Comparison of ENCODE assay signal across 31 cellular contexts in genomic region chr17:46007461-46007965, GRCh38. TPM values are rescaled to one million over a fixed set of nuclear protein-coding genes. Genes with fewer than 3 reads are reported as not detected.
"Had no signal": no experiment of that assay in that cellular context is flagged by ENCODE, and none has a peak within 500 bp of the region (broad histone marks: within the 10 kb centered on the region; RNA-seq: fewer than 3 reads in every experiment).

No MANE protein-coding gene starts in this region.

- H3K36me3 ChIP-seq: ascending aorta, heart left ventricle had no signal

- H3K27ac Mint-ChIP-seq: activated CD4-positive, alpha-beta memory T cell treated with anti-CD3 and anti-CD28 coated beads for 36 hours; activated CD4-positive, alpha-beta T cell treated with anti-CD3 and anti-CD28 coated beads for 36 hours; activated CD4-positive, alpha-beta T cell treated with anti-CD3 and anti-CD28 coated beads, Interleukin-2, amount 10 ng/mL, durations not matched to agents 24 days and 14 days; activated naive CD4-positive, alpha-beta T cell treated with anti-CD3 and anti-CD28 coated beads, Interleukin-2, amount 10 ng/mL, durations not matched to agents 7 days and 5 days; activated naive CD4-positive, alpha-beta T cell treated with anti-CD3 and anti-CD28 coated beads, Interleukin-2, amount 50 U/mL, for 72 hours; activated naive CD8-positive, alpha-beta T cell treated with anti-CD3 and anti-CD28 coated beads, Interleukin-2, amount 10 ng/mL, durations not matched to agents 7 days and 5 days; activated T-cell treated with anti-CD3 and anti-CD28 coated beads, Interleukin-2, amount 50 U/mL, for 24 hours; activated T-cell treated with anti-CD3 and anti-CD28 coated beads, Interleukin-2, amount 50 U/mL, for 72 hours; effector memory CD8-positive, alpha-beta T cell had no signal

- H3K4me3 Mint-ChIP-seq: activated CD4-positive, alpha-beta memory T cell treated with anti-CD3 and anti-CD28 coated beads for 36 hours; activated CD4-positive, alpha-beta T cell treated with anti-CD3 and anti-CD28 coated beads for 36 hours; activated CD4-positive, alpha-beta T cell treated with anti-CD3 and anti-CD28 coated beads, Interleukin-2, amount 10 ng/mL, durations not matched to agents 24 days and 14 days; activated naive CD4-positive, alpha-beta T cell treated with anti-CD3 and anti-CD28 coated beads, Interleukin-2, amount 10 ng/mL, durations not matched to agents 7 days and 5 days; activated naive CD8-positive, alpha-beta T cell treated with anti-CD3 and anti-CD28 coated beads, Interleukin-2, amount 10 ng/mL, durations not matched to agents 7 days and 5 days; activated T-cell treated with anti-CD3 and anti-CD28 coated beads, Interleukin-2, amount 50 U/mL, for 24 hours; activated T-cell treated with anti-CD3 and anti-CD28 coated beads, Interleukin-2, amount 50 U/mL, for 72 hours; brain; central memory CD8-positive, alpha-beta T cell; effector memory CD8-positive, alpha-beta T cell had no signal

- H3K4me3 ChIP-seq: ascending aorta, heart left ventricle had no signal

- DNase-seq: activated CD4-positive, alpha-beta memory T cell treated with anti-CD3 and anti-CD28 coated beads for 36 hours; activated CD4-positive, alpha-beta T cell treated with anti-CD3 and anti-CD28 coated beads for 36 hours; activated CD4-positive, alpha-beta T cell treated with anti-CD3 and anti-CD28 coated beads, Interleukin-2, amount 10 ng/mL, durations not matched to agents 24 days and 14 days; activated CD4-positive, CD25-positive, alpha-beta regulatory T cell; activated CD4-positive, CD25-positive, alpha-beta regulatory T cell treated with anti-CD3 and anti-CD28 coated beads, Interleukin-2, amount 50 U/mL, for 72 hours; activated CD8-positive, alpha-beta memory T cell treated with anti-CD3 and anti-CD28 coated beads, Interleukin-2, amount 50 U/mL, for 48 hours; activated gamma-delta T cell; activated naive CD4-positive, alpha-beta T cell; activated naive CD4-positive, alpha-beta T cell treated with anti-CD3 and anti-CD28 coated beads, Interleukin-2, amount 10 ng/mL, durations not matched to agents 7 days and 5 days; activated naive CD8-positive, alpha-beta T cell treated with anti-CD3 and anti-CD28 coated beads, Interleukin-2, amount 10 ng/mL, durations not matched to agents 7 days and 5 days; activated T-cell treated with anti-CD3 and anti-CD28 coated beads for 4 hours; activated T-cell treated with anti-CD3 and anti-CD28 coated beads, Interleukin-2, amount 50 U/mL, for 24 hours; activated T-cell treated with anti-CD3 and anti-CD28 coated beads, Interleukin-2, amount 50 U/mL, for 72 hours; cortex of kidney; dermis blood vessel endothelial cell; effector CD4-positive, alpha-beta T cell; effector memory CD8-positive, alpha-beta T cell; foreskin melanocyte; heart left ventricle; T-helper 2 cell had no signal

- H3K4me1 Mint-ChIP-seq: activated CD4-positive, alpha-beta T cell treated with anti-CD3 and anti-CD28 coated beads for 36 hours; activated naive CD4-positive, alpha-beta T cell treated with anti-CD3 and anti-CD28 coated beads, Interleukin-2, amount 10 ng/mL, durations not matched to agents 7 days and 5 days; central memory CD8-positive, alpha-beta T cell had no signal

- H3K27ac ChIP-seq: ascending aorta, heart left ventricle had no signal

- ATAC-seq: activated CD4-positive, alpha-beta T cell treated with anti-CD3 and anti-CD28 coated beads for 36 hours; activated naive CD4-positive, alpha-beta T cell treated with anti-CD3 and anti-CD28 coated beads, Interleukin-2, amount 50 U/mL, for 72 hours; activated T-cell treated with anti-CD3 and anti-CD28 coated beads, Interleukin-2, amount 50 U/mL, for 72 hours; effector memory CD8-positive, alpha-beta T cell; esophagus mucosa; heart left ventricle had no signal

- H3K9me3 ChIP-seq: ascending aorta, heart left ventricle had no signal

- H3K27me3 Mint-ChIP-seq: activated CD4-positive, alpha-beta memory T cell treated with anti-CD3 and anti-CD28 coated beads for 36 hours; activated CD4-positive, alpha-beta T cell treated with anti-CD3 and anti-CD28 coated beads for 36 hours; activated T-cell treated with anti-CD3 and anti-CD28 coated beads, Interleukin-2, amount 50 U/mL, for 24 hours had no signal

- H3K27me3 ChIP-seq: ascending aorta, heart left ventricle had no signal

- H3K9me3 Mint-ChIP-seq: activated CD4-positive, alpha-beta T cell treated with anti-CD3 and anti-CD28 coated beads, Interleukin-2, amount 10 ng/mL, durations not matched to agents 24 days and 14 days; activated naive CD4-positive, alpha-beta T cell treated with anti-CD3 and anti-CD28 coated beads, Interleukin-2, amount 10 ng/mL, durations not matched to agents 7 days and 5 days; activated naive CD4-positive, alpha-beta T cell treated with anti-CD3 and anti-CD28 coated beads, Interleukin-2, amount 50 U/mL, for 72 hours; activated naive CD8-positive, alpha-beta T cell treated with anti-CD3 and anti-CD28 coated beads, Interleukin-2, amount 10 ng/mL, durations not matched to agents 7 days and 5 days; activated T-cell treated with anti-CD3 and anti-CD28 coated beads, Interleukin-2, amount 50 U/mL, for 24 hours; activated T-cell treated with anti-CD3 and anti-CD28 coated beads, Interleukin-2, amount 50 U/mL, for 72 hours; central memory CD8-positive, alpha-beta T cell; effector memory CD8-positive, alpha-beta T cell had no signal

- FAIRE-seq: bronchial epithelial cell, colon, endothelial cell of umbilical vein had no signal

- H3K36me3 Mint-ChIP-seq: activated CD4-positive, alpha-beta memory T cell treated with anti-CD3 and anti-CD28 coated beads for 36 hours; activated naive CD4-positive, alpha-beta T cell treated with anti-CD3 and anti-CD28 coated beads, Interleukin-2, amount 10 ng/mL, durations not matched to agents 7 days and 5 days; activated naive CD4-positive, alpha-beta T cell treated with anti-CD3 and anti-CD28 coated beads, Interleukin-2, amount 50 U/mL, for 72 hours; activated naive CD8-positive, alpha-beta T cell treated with anti-CD3 and anti-CD28 coated beads, Interleukin-2, amount 10 ng/mL, durations not matched to agents 7 days and 5 days had no signal

RNA-seq across cellular contexts. Expression of gene STH, which starts 8.5 kb away (rescaled TPM):
- total RNA-seq: activated CD4-positive, alpha-beta memory T cell treated with anti-CD3 and anti-CD28 coated beads for 36 hours; activated CD4-positive, alpha-beta T cell treated with anti-CD3 and anti-CD28 coated beads for 36 hours; activated CD4-positive, alpha-beta T cell treated with anti-CD3 and anti-CD28 coated beads, Interleukin-2, amount 10 ng/mL, durations not matched to agents 24 days and 14 days; activated naive CD4-positive, alpha-beta T cell treated with anti-CD3 and anti-CD28 coated beads, Interleukin-2, amount 50 U/mL, for 72 hours; activated naive CD8-positive, alpha-beta T cell treated with anti-CD3 and anti-CD28 coated beads, Interleukin-2, amount 10 ng/mL, durations not matched to agents 7 days and 5 days; activated T-cell treated with anti-CD3 and anti-CD28 coated beads, Interleukin-2, amount 50 U/mL, for 72 hours; ascending aorta; bronchial epithelial cell; cardiac septum; dermis blood vessel endothelial cell; endothelial cell of umbilical vein; epithelial cell of proximal tubule; esophagus mucosa; T-helper 1 cell treated with Interleukin-12 subunit alpha and Interleukin-12 subunit beta and Interleukin-4 antibody, amounts not matched to agents 30 ng/mL and 1 ng/mL, for 36 hours had no signal
- polyA plus RNA-seq: endothelial cell of umbilical vein had no signal
